Comparison of ENCODE assay signal across 10 cellular contexts in the genomic region with DNA sequence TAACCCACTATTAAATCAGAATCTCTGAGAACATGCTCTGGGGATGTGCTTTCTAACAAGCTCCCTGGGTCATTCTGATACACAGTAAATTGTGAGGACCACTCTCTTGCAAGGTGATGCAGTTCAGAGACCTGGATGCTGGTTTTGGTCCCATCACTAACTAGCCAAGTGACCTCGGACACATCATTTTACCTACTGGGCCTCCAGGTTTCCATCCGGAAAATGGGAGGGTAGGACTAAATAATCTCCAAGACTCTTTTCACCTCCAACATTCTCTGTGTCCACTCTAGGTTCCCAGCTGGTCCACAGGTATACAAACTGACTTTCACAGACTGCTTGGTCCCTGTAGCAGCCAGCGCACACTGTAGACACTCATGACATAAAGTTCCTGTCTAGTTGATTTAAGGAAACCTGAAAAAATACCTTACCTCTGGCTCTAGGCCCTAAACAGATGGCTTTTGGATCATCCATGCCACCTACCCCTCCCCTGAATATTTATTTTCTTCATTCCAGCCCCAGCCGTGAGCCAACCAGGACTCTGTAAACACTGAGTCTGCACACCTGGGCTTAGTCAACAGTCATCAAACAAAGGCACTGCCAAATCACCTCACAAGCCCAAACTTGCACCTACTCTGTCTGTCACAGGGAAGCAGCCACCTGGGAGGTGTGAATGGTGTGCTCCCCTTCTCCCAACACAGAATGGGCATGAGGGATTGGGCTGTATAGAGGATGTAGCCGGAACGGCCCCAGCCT. TPM values are rescaled to one million over a fixed set of nuclear protein-coding genes. Genes with fewer than 3 reads are reported as not detected.
A peak's percentile ranks its signal among the peaks of the same experiment; 100 is the strongest.
DNase-seq lines count a peak whose midpoint lies in the region; ATAC-seq and TF ChIP-seq lines count a peak whose summit lies in the region.
"Had no signal": no experiment of that assay in that cellular context is flagged by ENCODE, and none has a peak within 500 bp of the region (broad histone marks: within the 10 kb centered on the region; RNA-seq: fewer than 3 reads in every experiment).

No MANE protein-coding gene starts in this region.

- H3K27me3 Mint-ChIP-seq in HFFc6 (ENCODE audit: insufficient read depth) = no peaks in the 10 kb centered on the region; the same call in 1 of the 2 replicates
- H3K27me3 Mint-ChIP-seq in activated naive CD8-positive, alpha-beta T cell treated with anti-CD3 and anti-CD28 coated beads for 36 hours = peaks cover 4% of the 10 kb centered on the region
- H3K27me3 Mint-ChIP-seq in immature natural killer cell (ENCODE audit: low read depth in 3 of 3) = peaks cover 0 to 1% (median 0%) of the 10 kb centered on the region in 3 donors

- no peaks in the 10 kb centered on the region for H3K36me3 ChIP-seq in mucosa of descending colon (ENCODE audit: low read depth)

- H3K9me3 ChIP-seq in mucosa of descending colon = no peaks in the 10 kb centered on the region

- DNase-seq in NCI-H2029 treated with DMSO at 0.1 percent for 48 hours (lab: John Stamatoyannopoulos, UW) (peak; percentile 91), mucosa of descending colon (peak in 1 of 3 donors; percentile 55), HFFc6 (no peak), immature natural killer cell (no peak), erythroblast (lab: John Stamatoyannopoulos, UW) (no peak)
- DNase-seq in activated naive CD8-positive, alpha-beta T cell treated with anti-CD3 and anti-CD28 coated beads for 36 hours = no peak
- DNase-seq: AML-193; naive thymus-derived CD8-positive, alpha-beta T cell had no signal

- peaks cover 75% of the 10 kb centered on the region for H3K4me1 ChIP-seq in mucosa of descending colon (ENCODE audit: low read depth)

- H3K4me1 Mint-ChIP-seq in HFFc6 (ENCODE audit: low read depth) (peaks cover 59% of the 10 kb centered on the region), immature natural killer cell (peaks cover 17% of the 10 kb centered on the region in 2 donors)
- H3K4me1 Mint-ChIP-seq in activated naive CD8-positive, alpha-beta T cell treated with anti-CD3 and anti-CD28 coated beads for 36 hours = peaks cover 3% of the 10 kb centered on the region

- no peak for TF ChIP-seq POLR2A in erythroblast (IDR thresholded peaks at IDR 0.05; ENCODE audit: low read length)

- H3K27ac ChIP-seq in C4-2B (peak overlapping the region; percentile 95), angular gyrus (ENCODE audit: low read depth, low read length) (peak overlapping the region; percentile 41)

- 0 out of 2 replicates have a peak, but pooled peaks cover 2% of the 10 kb centered on the region for H3K36me3 Mint-ChIP-seq in HFFc6 (ENCODE audit: low read depth)
- no peaks in the 10 kb centered on the region for H3K36me3 Mint-ChIP-seq in activated naive CD8-positive, alpha-beta T cell treated with anti-CD3 and anti-CD28 coated beads for 36 hours
- no peaks in the 10 kb centered on the region for H3K36me3 Mint-ChIP-seq in immature natural killer cell
- H3K36me3 Mint-ChIP-seq: naive thymus-derived CD8-positive, alpha-beta T cell had no signal

- H3K4me3 Mint-ChIP-seq in HFFc6 (no peak overlapping the region), immature natural killer cell (no peak overlapping the region)
- no peak overlapping the region for H3K4me3 Mint-ChIP-seq in activated naive CD8-positive, alpha-beta T cell treated with anti-CD3 and anti-CD28 coated beads for 36 hours
- H3K4me3 Mint-ChIP-seq: naive thymus-derived CD8-positive, alpha-beta T cell had no signal

- ATAC-seq in mucosa of descending colon = peak; percentile 44
- ATAC-seq: naive thymus-derived CD8-positive, alpha-beta T cell had no signal

- intact Hi-C loops in mucosa of descending colon (cut with DNase I, micrococcal nuclease) = no loop called here

- H3K4me3 ChIP-seq in mucosa of descending colon = no peak overlapping the region

- H3K27ac Mint-ChIP-seq in HFFc6 (no peak overlapping the region), immature natural killer cell (no peak overlapping the region)
- no peak overlapping the region for H3K27ac Mint-ChIP-seq in activated naive CD8-positive, alpha-beta T cell treated with anti-CD3 and anti-CD28 coated beads for 36 hours

- TF ChIP-seq CTCF in C4-2B (conservative IDR thresholded peaks at IDR 0.05) = no peak
- no peak for TF ChIP-seq CTCF in mucosa of descending colon (IDR thresholded peaks at IDR 0.05)
- TF ChIP-seq CTCF in HFFc6 (IDR thresholded peaks at IDR 0.05) = no peak

- H3K9me3 Mint-ChIP-seq in HFFc6 = no peaks in the 10 kb centered on the region
- no peaks in the 10 kb centered on the region for H3K9me3 Mint-ChIP-seq in activated naive CD8-positive, alpha-beta T cell treated with anti-CD3 and anti-CD28 coated beads for 36 hours
- H3K9me3 Mint-ChIP-seq in immature natural killer cell = no peaks in the 10 kb centered on the region
- H3K9me3 Mint-ChIP-seq: naive thymus-derived CD8-positive, alpha-beta T cell had no signal

RNA-seq across cellular contexts. Expression of a gene that starts 51.3 kb away (rescaled TPM):
- 10 to 100 TPM; 15.1 to 27.2 (median 24.0) TPM for total RNA-seq in mucosa of descending colon
- 10 to 100 TPM; 47.0 to 62.5 (median 56.4) TPM for total RNA-seq in HFFc6 (2021; fragmentation: NEBNext Ultra II Directional; extraction: Animal tissue kit (Norgen Biotek cat#: 25700))
- total RNA-seq in activated naive CD8-positive, alpha-beta T cell treated with anti-CD3 and anti-CD28 coated beads for 36 hours = 10 to 100 TPM; 85.0 to 91.4 TPM
- 10 to 100 TPM; 38.1 to 42.3 (median 40.5) TPM for polyA plus RNA-seq in immature natural killer cell

RNA-seq across cellular contexts. Expression of a gene that starts 54.0 kb away (rescaled TPM):
- 10 to 100 TPM; 23.5 to 46.8 (median 23.6) TPM for total RNA-seq in mucosa of descending colon
- 10 to 100 TPM; 34.0 to 41.0 (median 34.9) TPM for total RNA-seq in HFFc6 (2021; fragmentation: NEBNext Ultra II Directional; extraction: Animal tissue kit (Norgen Biotek cat#: 25700))
- under 1 TPM; 0.14 to 0.18 TPM for total RNA-seq in activated naive CD8-positive, alpha-beta T cell treated with anti-CD3 and anti-CD28 coated beads for 36 hours
- polyA plus RNA-seq in immature natural killer cell = 1 to 10 TPM in 1 of 3 donors, under 1 TPM in 2; 0.43 to 2.5 (median 0.52) TPM
- polyA plus RNA-seq: naive thymus-derived CD8-positive, alpha-beta T cell had no signal

Comparison
In these comparisons a context has a peak if more than half of its experiments do, and no peak if none do; other contexts are left out.
1. RNA of a gene that starts 54.0 kb away (total RNA-seq): 34.0 to 41.0 TPM in HFFc6 and 23.5 to 46.8 TPM in mucosa of descending colon; 0.14 to 0.18 TPM in activated naive CD8-positive, alpha-beta T cell treated with anti-CD3 and anti-CD28 coated beads for 36 hours; every median in the first group is over 10 times any median in the second.